20 cellular contexts compared by ENCODE assay signal in genomic region chr5:54063817-54064216, GRCh38.
DNase-seq lines count a peak whose midpoint lies in the region; ATAC-seq and TF ChIP-seq lines count a peak whose summit lies in the region.
"Had no signal": no experiment of that assay in that cellular context is flagged by ENCODE, and none has a peak within 500 bp of the region (broad histone marks: within the 10 kb centered on the region; RNA-seq: fewer than 3 reads in every experiment).

No MANE protein-coding gene starts in this region.

- peak overlapping the region; percentile 95 for H2BK20ac ChIP-seq in IMR-90 (ENCODE audit: low read depth, low read length)

- H3K4me2 ChIP-seq in IMR-90 (ENCODE audit: low read depth, low read length) (peak overlapping the region; percentile 60; the same call in 1 of the 2 replicates), mesenchymal stem cell (ENCODE audit: low read length, poor library complexity, severe bottlenecking) (no peak overlapping the region)
- H3K4me2 ChIP-seq: BLaER1 had no signal

- TF ChIP-seq CTCF in AG09309 (IDR thresholded peaks at IDR 0.05; ENCODE audit: control insufficient read depth, insufficient read depth, low read depth, low read length, missing control alignments), result no peak
- TF ChIP-seq CTCF in IMR-90 (conservative IDR thresholded peaks at IDR 0.05; ENCODE audit: low read depth, low read length), result no peak
- no peak for TF ChIP-seq CTCF in choroid plexus epithelial cell (conservative IDR thresholded peaks at IDR 0.05; ENCODE audit: low read depth, low read length)

- no TSS peak for BruUV-seq in IMR-90 (replicated peaks; lab: Mats Ljungman, UMichigan)

- CTCF ChIA-PET in IMR-90 (lab: Yijun Ruan, JAX), result interaction anchor here (0.5 kb wide), 1 partner anchor 187 kb away, joined by 5 read pairs; no protein-coding TSS in a partner anchor

- peaks cover 9% of the 10 kb centered on the region for H3K4me1 ChIP-seq in IMR-90 (ENCODE audit: control insufficient read depth, insufficient read depth, low read length)
- H3K4me1 ChIP-seq in mesenchymal stem cell (ENCODE audit: control insufficient read depth, insufficient read depth, low read depth, low read length), result peaks cover 1% of the 10 kb centered on the region
- H3K4me1 ChIP-seq: adrenal gland, BLaER1, parathyroid adenoma had no signal

- H2BK120ac ChIP-seq in IMR-90 (ENCODE audit: low read depth, low read length) (peak overlapping the region; percentile 99), mesenchymal stem cell (ENCODE audit: low read depth, low read length) (no peak overlapping the region)

- H3K4ac ChIP-seq in IMR-90 (ENCODE audit: low read depth, low read length) (peak overlapping the region; percentile 67; the same call in 1 of the 2 replicates), mesenchymal stem cell (ENCODE audit: low read depth in 1 of 2, low read length in 2 of 2) (no peak overlapping the region)

- no peak overlapping the region for H2AFZ ChIP-seq in IMR-90 (replicated peaks; ENCODE audit: low read length, poor library complexity)
- no peak overlapping the region for H2AFZ ChIP-seq in mesenchymal stem cell (ENCODE audit: low read depth, low read length)
- H2AFZ ChIP-seq: parathyroid adenoma had no signal

- TF ChIP-seq RAD21 in IMR-90 (IDR thresholded peaks at IDR 0.05; ENCODE audit: low read length), result no peak

- H2AK5ac ChIP-seq in IMR-90 (ENCODE audit: low read depth, low read length), result 0 out of 2 replicates have a peak overlapping the region, but pooled peaks have one; percentile 64
- no peak overlapping the region for H2AK5ac ChIP-seq in mesenchymal stem cell (ENCODE audit: low read length, severe bottlenecking)

- H3K9me3 ChIP-seq in IMR-90 (ENCODE audit: control insufficient read depth, insufficient read depth, low read length) (peaks cover 3% of the 10 kb centered on the region; the same call in 1 of the 2 replicates), mesenchymal stem cell (ENCODE audit: control insufficient read depth, low read length) (no peaks in the 10 kb centered on the region)
- H3K9me3 ChIP-seq: adrenal gland, tibial artery had no signal

- H2BK12ac ChIP-seq in mesenchymal stem cell (ENCODE audit: low read length in 2 of 2), result no peak overlapping the region

- no CpG with 5 or more reads among the region's 3 CpGs for WGBS in IMR-90 (ENCODE audit: extremely low coverage in 2 of 2, insufficient read length in 1 of 2), 2 experiments
- 57% methylated on average over 3 of the region's 3 CpGs for WGBS in mesenchymal stem cell

- in situ Hi-C loops in IMR-90 (cut with MboI; ENCODE audit: low sequenced_read_pairs), result no loop called here

- H3K23ac ChIP-seq in IMR-90 (ENCODE audit: low read depth, low read length) (0 out of 2 replicates have a peak overlapping the region, but pooled peaks have one; percentile 2), mesenchymal stem cell (ENCODE audit: low read length in 2 of 2) (no peak overlapping the region)

- H2BK15ac ChIP-seq in IMR-90 (ENCODE audit: low read depth, low read length) (peak overlapping the region; percentile 59; the same call in 2 of the 3 replicates), mesenchymal stem cell (ENCODE audit: low read depth, poor library complexity, severe bottlenecking) (no peak overlapping the region)

- H4K5ac ChIP-seq in IMR-90 (ENCODE audit: low read depth, low read length), result peak overlapping the region; percentile 34; the same call in 1 of the 2 replicates

- peak overlapping the region; percentile 73; the same call in 1 of the 2 replicates for H3K18ac ChIP-seq in IMR-90 (ENCODE audit: low read depth, low read length)
- H3K18ac ChIP-seq in mesenchymal stem cell (ENCODE audit: low read depth in 1 of 2, low read length in 2 of 2), result peak overlapping the region in 1 of 2 experiments; percentile 22

- dilution Hi-C loops in IMR-90 (cut with HindIII; ENCODE audit: low sequenced_read_pairs, unreplicated experiment), result no loop called here

- peak overlapping the region; percentile 97 for H2BK5ac ChIP-seq in IMR-90 (ENCODE audit: low read depth, low read length, poor library complexity, severe bottlenecking)
- H2BK5ac ChIP-seq in mesenchymal stem cell (ENCODE audit: low read depth, low read length, poor library complexity, severe bottlenecking), result no peak overlapping the region

- H4K20me1 ChIP-seq in IMR-90 (ENCODE audit: insufficient read depth, low read length), result no peaks in the 10 kb centered on the region
- H4K20me1 ChIP-seq: BLaER1 had no signal

- no peaks in the 10 kb centered on the region for H3K79me1 ChIP-seq in IMR-90 (ENCODE audit: low read depth in 1 of 2, low read length in 2 of 2)
- H3K79me1 ChIP-seq in mesenchymal stem cell (replicated peaks; ENCODE audit: low read length, poor library complexity, severe bottlenecking), result no peaks in the 10 kb centered on the region

- H3K56ac ChIP-seq in IMR-90 (ENCODE audit: extremely low read depth, insufficient read depth, low read length), result peak overlapping the region; percentile 96

- TF ChIP-seq POLR2A in IMR-90 (IDR thresholded peaks at IDR 0.05; ENCODE audit: low read depth, low read length), result no peak

- peak overlapping the region; percentile 27; the same call in 1 of the 2 replicates for H3K14ac ChIP-seq in IMR-90 (replicated peaks; ENCODE audit: low read depth, low read length)
- H3K14ac ChIP-seq in mesenchymal stem cell (ENCODE audit: low read length in 2 of 2), result no peak overlapping the region

- no peak overlapping the region for H2AK9ac ChIP-seq in IMR-90 (replicated peaks; ENCODE audit: low read depth, low read length, poor library complexity)

- peaks cover 4% of the 10 kb centered on the region for H3K9me1 ChIP-seq in IMR-90 (ENCODE audit: insufficient read depth, low read length)

- peak overlapping the region; percentile 92 to 96 for H4K8ac ChIP-seq in IMR-90 (ENCODE audit: low read depth in 2 of 2, low read length in 2 of 2)
- no peak overlapping the region for H4K8ac ChIP-seq in mesenchymal stem cell (ENCODE audit: low read length)

- H3K4me3 ChIP-seq in AG09309 (ENCODE audit: control insufficient read depth, low read depth, low read length) (no peak overlapping the region), IMR-90 (ENCODE audit: insufficient read depth, low read depth, low read length) (no peak overlapping the region), choroid plexus epithelial cell (ENCODE audit: low read depth, low read length) (no peak overlapping the region), mesenchymal stem cell (ENCODE audit: insufficient read depth in 1 of 2, low read depth in 1 of 2, low read length in 2 of 2) (no peak overlapping the region)
- H3K4me3 ChIP-seq: adrenal gland, BLaER1, GM12878, tibial artery had no signal

- H4K91ac ChIP-seq in IMR-90 (ENCODE audit: insufficient read depth, low read depth, low read length), result peak overlapping the region; percentile 99
- H4K91ac ChIP-seq in mesenchymal stem cell (ENCODE audit: low read length), result no peak overlapping the region

- peak overlapping the region; percentile 61 for H3K27ac ChIP-seq in IMR-90 (ENCODE audit: insufficient read depth, low read length)
- H3K27ac ChIP-seq in mesenchymal stem cell (ENCODE audit: low read length, poor library complexity, severe bottlenecking), result peak overlapping the region; percentile 88
- H3K27ac ChIP-seq: adrenal gland, BLaER1, foreskin keratinocyte, parathyroid adenoma, tibial artery had no signal

- intact Hi-C loops in IMR-90 (cut with micrococcal nuclease), result loop anchor here (1.0 to 5.0 kb wide), 3 partner anchors 23 to 582 kb away; partner anchors contain the start of gene FST
- intact Hi-C loops in posterior vena cava (cut with DNase I), result no loop called here

- ATAC-seq in IMR-90 (ENCODE audit: low read depth) (peak; percentile 79), HG02571 (IDR thresholded peaks at IDR 0.05; ENCODE audit: unreplicated experiment) (no peak)
- ATAC-seq: GM12878, HepG2 had no signal

- DNase-seq in AG09309 (ENCODE audit: low read depth), result peak; percentile 84
- peak; percentile 89 for DNase-seq in IMR-90
- DNase-seq in choroid plexus epithelial cell (ENCODE audit: low read depth), result peak; percentile 83
- peak; percentile 51 for DNase-seq in mesenchymal stem cell
- no peak for DNase-seq in SK-N-DZ (ENCODE audit: low spot score)
- DNase-seq in posterior vena cava (ENCODE audit: low spot score), result no peak
- DNase-seq in HUDEP-2 (lab: John Stamatoyannopoulos, UW; ENCODE audit: unreplicated experiment in 76 of 76), result no peak
- DNase-seq: adrenal gland, dermis blood vessel endothelial cell, DMS79, midbrain, NCI-H1092 treated with DMSO at 0.1 percent for 48 hours, NCI-H2227 treated with DMSO at 0.1 percent for 48 hours, tibial artery had no signal

- H3K36me3 ChIP-seq in IMR-90 (ENCODE audit: control insufficient read depth, insufficient read depth, low read length) (no peaks in the 10 kb centered on the region), mesenchymal stem cell (ENCODE audit: control insufficient read depth in 1 of 2, insufficient read depth in 2 of 2, low read depth in 1 of 2, low read length in 2 of 2) (peaks cover 0 to 2% of the 10 kb centered on the region in 2 experiments)
- H3K36me3 ChIP-seq: adrenal gland, tibial artery had no signal

- POLR2A ChIA-PET in IMR-90 (lab: Charles Lee; ENCODE audit: unreplicated experiment), result no interaction called here

- H3K9ac ChIP-seq in IMR-90 (ENCODE audit: low read depth, low read length) (peak overlapping the region; percentile 25; the same call in 1 of the 2 replicates), mesenchymal stem cell (ENCODE audit: low read length) (no peak overlapping the region)
- H3K9ac ChIP-seq: BLaER1, parathyroid adenoma had no signal

- H3K27me3 ChIP-seq in IMR-90 (ENCODE audit: control insufficient read depth, insufficient read depth, low read length), result no peaks in the 10 kb centered on the region
- no peaks in the 10 kb centered on the region for H3K27me3 ChIP-seq in mesenchymal stem cell (ENCODE audit: control insufficient read depth in 1 of 2, insufficient read depth in 1 of 2, low read length in 2 of 2)
- H3K27me3 ChIP-seq: adrenal gland, BLaER1, foreskin keratinocyte, tibial artery had no signal

TF ChIP-seq in IMR-90, 13 proteins besides CTCF, POLR2A, EP300 and RAD21:
- TF ChIP-seq NFE2L2 (IDR thresholded peaks at IDR 0.05; ENCODE audit: low read depth, low read length), result no peak
- peak; percentile 25; the same call in 1 of the 2 replicates for TF ChIP-seq FOS (IDR thresholded peaks at IDR 0.05; ENCODE audit: low read depth, low read length)
- TF ChIP-seq MAFK (IDR thresholded peaks at IDR 0.05; ENCODE audit: low read depth, low read length), result peak; percentile 45; the same call in 1 of the 2 replicates
- TF ChIP-seq RFX5 (IDR thresholded peaks at IDR 0.05; ENCODE audit: low read depth, low read length), result no peak

Comparison
In these comparisons a context has a peak if more than half of its experiments do, and no peak if none do; other contexts are left out.
1. DNase-seq: peak in AG09309 (single experiment), IMR-90 (single experiment), choroid plexus epithelial cell (single experiment) and mesenchymal stem cell (single experiment); none in SK-N-DZ (single experiment), posterior vena cava (single experiment) and HUDEP-2 (0 of 76).